In genomic region chr1:14871569-14871968, GRCh38 we compare ENCODE assay signal across 1 cellular context.
TF ChIP-seq lines count a peak whose summit lies in the region.

No MANE protein-coding gene starts in this region.

TF ChIP-seq in GM23338, 12 proteins besides CTCF, POLR2A, EP300 and RAD21 (continued from another document):
- TF ChIP-seq REST (IDR thresholded peaks at IDR 0.05; ENCODE audit: unreplicated experiment) (no peak), ETS1 (IDR thresholded peaks at IDR 0.05) (no peak), EZH2 (IDR thresholded peaks at IDR 0.05; ENCODE audit: low read depth, unreplicated experiment) (no peak)
